In the genomic region with DNA sequence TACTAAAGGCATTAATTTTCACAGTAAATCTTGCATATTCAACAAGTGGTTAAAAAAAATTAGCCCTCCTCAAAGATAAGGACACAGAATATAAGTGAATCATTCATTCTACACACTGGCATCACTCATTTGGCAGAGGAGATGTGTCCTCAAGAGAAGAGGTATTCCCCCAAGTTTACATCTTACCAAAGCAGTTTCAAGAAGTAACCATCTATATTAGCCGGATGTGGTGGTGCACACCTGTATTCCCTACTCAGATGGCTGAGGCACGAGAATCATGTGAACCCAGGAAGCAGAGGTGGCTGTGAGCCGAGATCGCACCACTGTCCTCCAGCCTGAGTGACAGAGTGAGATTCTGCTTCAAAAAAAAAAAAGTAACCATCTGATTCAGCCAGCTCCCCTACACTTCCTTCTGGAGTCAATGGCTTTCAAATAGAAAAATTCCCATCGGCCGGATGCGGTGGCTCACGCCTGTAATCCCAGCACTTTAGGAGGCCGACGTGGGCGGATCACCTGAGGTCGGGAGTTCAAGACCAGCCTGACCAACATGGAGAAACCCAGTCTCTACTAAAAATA, we compare ENCODE assay signal across 13 cellular contexts. TPM values are rescaled to one million over a fixed set of nuclear protein-coding genes. Genes with fewer than 3 reads are reported as not detected.
DNase-seq lines count a peak whose midpoint lies in the region; ATAC-seq and TF ChIP-seq lines count a peak whose summit lies in the region.
"Had no signal": no experiment of that assay in that cellular context is flagged by ENCODE, and none has a peak within 500 bp of the region (broad histone marks: within the 10 kb centered on the region; RNA-seq: fewer than 3 reads in every experiment).

No MANE protein-coding gene starts in this region.

- H3K36me3 ChIP-seq in HEK293 (ENCODE audit: control insufficient read depth in 2 of 2, insufficient read depth in 1 of 2, low read length in 2 of 2) (no peaks in the 10 kb centered on the region; a peak in 1 of 3 replicates), KMS-11 (ENCODE audit: insufficient read depth) (no peaks in the 10 kb centered on the region), gastrocnemius medialis (no peaks in the 10 kb centered on the region), smooth muscle cell (ENCODE audit: low read depth) (no peaks in the 10 kb centered on the region)
- H3K36me3 ChIP-seq: gastroesophageal sphincter, vagina had no signal

- no peak for TF ChIP-seq POLR2A in gastrocnemius medialis (IDR thresholded peaks at IDR 0.05)

- peaks cover 7% of the 10 kb centered on the region for H3K36me3 Mint-ChIP-seq in activated CD8-positive, alpha-beta memory T cell treated with anti-CD3 and anti-CD28 coated beads, Interleukin-2, amount 10 ng/mL, durations not matched to agents 7 days and 5 days

- no peaks in the 10 kb centered on the region for H3K27me3 Mint-ChIP-seq in activated CD8-positive, alpha-beta memory T cell treated with anti-CD3 and anti-CD28 coated beads, Interleukin-2, amount 10 ng/mL, durations not matched to agents 7 days and 5 days
- H3K27me3 Mint-ChIP-seq: brain had no signal

- H3K27me3 ChIP-seq in KMS-11 (ENCODE audit: insufficient read depth, low read depth), result no peaks in the 10 kb centered on the region
- H3K27me3 ChIP-seq in gastrocnemius medialis, result no peaks in the 10 kb centered on the region
- no peaks in the 10 kb centered on the region for H3K27me3 ChIP-seq in smooth muscle cell (ENCODE audit: low read depth)
- H3K27me3 ChIP-seq: gastroesophageal sphincter, SJSA1, vagina had no signal

- TF ChIP-seq CTCF in HEK293 (tag by site-specific recombination; IDR thresholded peaks at IDR 0.05) (no peak), KMS-11 (conservative IDR thresholded peaks at IDR 0.05; ENCODE audit: low read depth, low read length) (no peak), gastrocnemius medialis (IDR thresholded peaks at IDR 0.05 in 4 of 5, conservative IDR thresholded peaks at IDR 0.05 in 1 of 5) (no peak), smooth muscle cell (IDR thresholded peaks at IDR 0.05; ENCODE audit: borderline replicate concordance, insufficient read depth, poor library complexity, severe bottlenecking) (no peak)

- no peak for DNase-seq in activated CD8-positive, alpha-beta memory T cell treated with anti-CD3 and anti-CD28 coated beads, Interleukin-2, amount 10 ng/mL, durations not matched to agents 7 days and 5 days
- DNase-seq in activated CD8-positive, alpha-beta memory T cell treated with anti-CD3 and anti-CD28 coated beads, Interleukin-2, amount 50 U/mL, for 48 hours, result no peak
- DNase-seq in gastrocnemius medialis (no peak), smooth muscle cell (lab: John Stamatoyannopoulos, UW; ENCODE audit: unreplicated experiment) (no peak), NCI-H1417 (lab: John Stamatoyannopoulos, UW) (no peak), EL (no peak)
- DNase-seq: stimulated activated CD4-positive, alpha-beta T cell treated with anti-CD3 and anti-CD28 coated beads, Interleukin-4, amount 100 ng/mL, for 4 hours had no signal

- WGBS in smooth muscle cell (ENCODE audit: low lambda C conversion rate), result 95% methylated on average over 12 of the region's 12 CpGs

- in situ Hi-C loops in gastrocnemius medialis (cut with MboI; ENCODE audit: low sequenced_read_pairs in 4 of 4), result no loop called here

- no peak overlapping the region for H2AFZ ChIP-seq in KMS-11 (ENCODE audit: low read depth)
- H2AFZ ChIP-seq in smooth muscle cell (ENCODE audit: low read depth), result no peak overlapping the region

- peaks cover 9% of the 10 kb centered on the region; the same call in 1 of the 2 replicates for H3K4me1 ChIP-seq in HEK293 (ENCODE audit: control insufficient read depth, insufficient read depth, low read length)
- peaks cover 79% of the 10 kb centered on the region for H3K4me1 ChIP-seq in KMS-11 (ENCODE audit: low read depth, poor library complexity, severe bottlenecking)
- H3K4me1 ChIP-seq in gastrocnemius medialis, result peaks cover 75 to 83% of the 10 kb centered on the region in 2 donors
- peaks cover 12% of the 10 kb centered on the region for H3K4me1 ChIP-seq in smooth muscle cell (ENCODE audit: low read depth)

- CTCF ChIA-PET in activated CD8-positive, alpha-beta memory T cell treated with anti-CD3 and anti-CD28 coated beads, Interleukin-2, amount 10 ng/mL, durations not matched to agents 7 days and 5 days (lab: Charles Lee), result no interaction called here
- CTCF ChIA-PET in HEK293 (lab: Yijun Ruan, JAX), result no interaction called here

- H3K79me2 ChIP-seq in KMS-11 (ENCODE audit: insufficient read depth, low read depth), result peaks cover 93% of the 10 kb centered on the region
- peaks cover 99% of the 10 kb centered on the region for H3K79me2 ChIP-seq in smooth muscle cell (ENCODE audit: low read depth)

- H3K27ac ChIP-seq in HEK293 (ENCODE audit: extremely low read depth, low read depth, low read length) (no peak overlapping the region), KMS-11 (peak overlapping the region; percentile 70), gastrocnemius medialis (peak overlapping the region; percentile 99 to 100 (median 100)), smooth muscle cell (ENCODE audit: low read depth) (no peak overlapping the region)
- H3K27ac ChIP-seq: gastroesophageal sphincter, SJSA1, vagina had no signal

- H3K9ac ChIP-seq in KMS-11 (peak overlapping the region; percentile 20; the same call in 1 of the 2 replicates), smooth muscle cell (ENCODE audit: low read depth) (no peak overlapping the region)

- POLR2A ChIA-PET in HEK293 (lab: Yijun Ruan, JAX), result no interaction called here

- H4K20me1 ChIP-seq in KMS-11 (ENCODE audit: insufficient read depth) (no peaks in the 10 kb centered on the region), smooth muscle cell (ENCODE audit: low read depth) (peaks cover 100% of the 10 kb centered on the region)

- no peak overlapping the region for H3K27ac Mint-ChIP-seq in activated CD8-positive, alpha-beta memory T cell treated with anti-CD3 and anti-CD28 coated beads, Interleukin-2, amount 10 ng/mL, durations not matched to agents 7 days and 5 days

- H3K4me3 Mint-ChIP-seq in activated CD8-positive, alpha-beta memory T cell treated with anti-CD3 and anti-CD28 coated beads, Interleukin-2, amount 10 ng/mL, durations not matched to agents 7 days and 5 days, result no peak overlapping the region
- H3K4me3 Mint-ChIP-seq: brain had no signal

- H3F3A ChIP-seq in smooth muscle cell (ENCODE audit: low read depth), result peaks cover 12% of the 10 kb centered on the region

- H3K4me2 ChIP-seq in KMS-11 (peak overlapping the region; percentile 81), smooth muscle cell (no peak overlapping the region)

- H3K9me3 ChIP-seq in HEK293 (ENCODE audit: control insufficient read depth, insufficient read depth, low read depth, low read length), result no peaks in the 10 kb centered on the region
- no peaks in the 10 kb centered on the region for H3K9me3 ChIP-seq in gastrocnemius medialis
- no peaks in the 10 kb centered on the region for H3K9me3 ChIP-seq in smooth muscle cell (replicated peaks; ENCODE audit: low read depth)
- H3K9me3 ChIP-seq: gastroesophageal sphincter, SJSA1, vagina had no signal

- ATAC-seq in activated CD8-positive, alpha-beta memory T cell treated with anti-CD3 and anti-CD28 coated beads, Interleukin-2, amount 10 ng/mL, durations not matched to agents 7 days and 5 days, result peak; percentile 27
- ATAC-seq in gastrocnemius medialis, result peak in 1 of 2 donors; percentile 1
- ATAC-seq: gastroesophageal sphincter had no signal

- intact Hi-C loops in gastrocnemius medialis (cut with DNase I; ENCODE audit: low total_unique reads), result no loop called here

- peaks cover 33% of the 10 kb centered on the region for H3K4me1 Mint-ChIP-seq in activated CD8-positive, alpha-beta memory T cell treated with anti-CD3 and anti-CD28 coated beads, Interleukin-2, amount 10 ng/mL, durations not matched to agents 7 days and 5 days

- no peaks in the 10 kb centered on the region for H3K9me3 Mint-ChIP-seq in activated CD8-positive, alpha-beta memory T cell treated with anti-CD3 and anti-CD28 coated beads, Interleukin-2, amount 10 ng/mL, durations not matched to agents 7 days and 5 days (ENCODE audit: low read depth)
- H3K9me3 Mint-ChIP-seq: brain had no signal

- H3K4me3 ChIP-seq in HEK293 (ENCODE audit: low read depth, low read length) (no peak overlapping the region), KMS-11 (IDR thresholded peaks at IDR 0.05; ENCODE audit: insufficient read depth, low read depth, low read length) (no peak overlapping the region), gastrocnemius medialis (peak overlapping the region in 1 of 4 donors; percentile 18), smooth muscle cell (no peak overlapping the region)
- H3K4me3 ChIP-seq: gastroesophageal sphincter, SJSA1, vagina had no signal

TF ChIP-seq in HEK293, 187 proteins besides CTCF, POLR2A, EP300 and RAD21:
- peak; percentile 85 for TF ChIP-seq SCRT2 (tag by site-specific recombination; IDR thresholded peaks at IDR 0.05)
- TF ChIP-seq SCRT1 (tag by site-specific recombination; IDR thresholded peaks at IDR 0.05; ENCODE audit: borderline replicate concordance), result peak; percentile 81
- no peak for TF ChIP-seq ZNF324 (tag by site-specific recombination; IDR thresholded peaks at IDR 0.05)

RNA-seq across cellular contexts. Expression of a gene that starts 15.4 kb away (rescaled TPM):
- total RNA-seq in activated CD8-positive, alpha-beta memory T cell treated with anti-CD3 and anti-CD28 coated beads, Interleukin-2, amount 10 ng/mL, durations not matched to agents 7 days and 5 days, result 10 to 100 TPM; 92.4 to 96.8 TPM
- total RNA-seq in gastrocnemius medialis (100 to 1,000 TPM; 212 to 346 (median 246) TPM), smooth muscle cell (72.2 and 75.4 TPM in 2 replicates)
- polyA plus RNA-seq in smooth muscle cell, result 48.4 and 54.0 TPM in 2 replicates

Comparison
In these comparisons a context has a peak if more than half of its experiments do, and no peak if none do; other contexts are left out.
1. H3K27ac ChIP-seq: peak in KMS-11 (single experiment) and gastrocnemius medialis (4 of 4); none in HEK293 (single experiment) and smooth muscle cell (single experiment).